In the genomic region with DNA sequence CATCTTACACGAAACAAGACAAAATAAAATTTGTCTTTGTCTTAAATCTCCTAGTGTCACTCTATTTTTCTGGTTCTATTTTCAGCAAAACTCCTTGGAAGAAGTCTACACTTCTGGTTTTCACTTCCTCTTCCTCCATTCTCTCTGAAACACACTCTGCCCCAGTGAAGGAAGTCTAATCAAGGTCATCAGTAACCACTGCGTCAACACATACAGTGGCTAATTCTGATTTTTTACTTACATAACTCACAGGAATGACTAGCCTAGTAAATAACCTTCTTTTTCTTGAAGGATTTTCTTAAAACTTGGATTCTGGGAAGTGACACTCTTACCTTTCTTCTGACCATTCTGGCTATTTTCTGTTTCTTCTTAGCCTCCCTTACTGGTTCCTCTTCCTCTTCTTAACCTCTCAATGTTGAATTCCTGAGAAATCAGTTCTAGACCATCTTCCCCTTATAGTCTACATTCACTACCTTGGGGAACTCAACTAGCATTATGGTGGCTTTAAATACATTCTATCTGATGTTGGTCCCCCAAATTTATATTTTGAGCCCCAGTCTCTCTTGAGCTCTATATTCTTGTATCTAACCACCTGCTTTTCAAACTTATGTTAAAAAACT, we compare ENCODE assay signal across 11 cellular contexts. TPM values are rescaled to one million over a fixed set of nuclear protein-coding genes. Genes with fewer than 3 reads are reported as not detected.
A peak's percentile ranks its signal among the peaks of the same experiment; 100 is the strongest.
DNase-seq lines count a peak whose midpoint lies in the region; ATAC-seq, FAIRE-seq and TF ChIP-seq lines count a peak whose summit lies in the region.
"Had no signal": no experiment of that assay in that cellular context is flagged by ENCODE, and none has a peak within 500 bp of the region (broad histone marks: within the 10 kb centered on the region; RNA-seq: fewer than 3 reads in every experiment).

No MANE protein-coding gene starts in this region.

- BruUV-seq in endothelial cell of umbilical vein (replicated peaks; lab: Mats Ljungman, UMichigan), result no TSS peak

- H3K9me3 ChIP-seq in endothelial cell of umbilical vein (replicated peaks; ENCODE audit: control insufficient read depth, insufficient read depth, low read length) (no peaks in the 10 kb centered on the region), tibial nerve (no peaks in the 10 kb centered on the region)

- peaks cover 2% of the 10 kb centered on the region for H3K36me3 Mint-ChIP-seq in activated CD4-positive, alpha-beta memory T cell treated with anti-CD3 and anti-CD28 coated beads for 36 hours

- no peak for TF ChIP-seq CTCF in endothelial cell of umbilical vein (IDR thresholded peaks at IDR 0.05; ENCODE audit: extremely low read depth in 1 of 2, insufficient read depth in 1 of 2, low read depth in 1 of 2, low read length in 2 of 2)
- no peak for TF ChIP-seq CTCF in tibial nerve (IDR thresholded peaks at IDR 0.05)

- no peaks in the 10 kb centered on the region for H3K27me3 Mint-ChIP-seq in activated CD4-positive, alpha-beta memory T cell treated with anti-CD3 and anti-CD28 coated beads for 36 hours
- H3K27me3 Mint-ChIP-seq: brain had no signal

- H3K4me3 Mint-ChIP-seq in activated CD4-positive, alpha-beta memory T cell treated with anti-CD3 and anti-CD28 coated beads for 36 hours, result no peak overlapping the region
- H3K4me3 Mint-ChIP-seq: brain; T-helper 2 cell treated with Interferon-gamma antibody and Interleukin-4, amounts not matched to agents 5 μg/mL and 100 μg/mL, for 36 hours had no signal

- H3K36me3 ChIP-seq in endothelial cell of umbilical vein (ENCODE audit: control insufficient read depth in 2 of 2, extremely low read depth in 1 of 2, insufficient read depth in 2 of 2, low read length in 2 of 2), result no peaks in the 10 kb centered on the region
- no peaks in the 10 kb centered on the region for H3K36me3 ChIP-seq in tibial nerve

- no peaks in the 10 kb centered on the region for H3K79me2 ChIP-seq in endothelial cell of umbilical vein (ENCODE audit: control insufficient read depth, insufficient read depth, low read length)

- no peak overlapping the region for H3K9ac ChIP-seq in endothelial cell of umbilical vein (replicated peaks; ENCODE audit: extremely low read depth, insufficient read depth, low read length)

- POLR2A ChIA-PET in endothelial cell of umbilical vein (lab: Charles Lee), result no interaction called here
- POLR2A ChIA-PET in activated CD4-positive, alpha-beta memory T cell treated with anti-CD3 and anti-CD28 coated beads for 36 hours (lab: Charles Lee), result no interaction called here

- no peak overlapping the region for H2AFZ ChIP-seq in endothelial cell of umbilical vein (ENCODE audit: low read depth, low read length)

- H3K27me3 ChIP-seq in endothelial cell of umbilical vein (ENCODE audit: control insufficient read depth in 2 of 2, insufficient read depth in 2 of 2, low read length in 2 of 2), result no peaks in the 10 kb centered on the region
- H3K27me3 ChIP-seq in tibial nerve, result no peaks in the 10 kb centered on the region

- ATAC-seq in GM21381 (IDR thresholded peaks at IDR 0.05; ENCODE audit: unreplicated experiment) (peak; percentile 88), HG03432 (IDR thresholded peaks at IDR 0.05; ENCODE audit: unreplicated experiment) (peak; percentile 96)

- no peak overlapping the region for H3K27ac ChIP-seq in endothelial cell of umbilical vein (ENCODE audit: insufficient read depth, low read depth, low read length)
- H3K27ac ChIP-seq in tibial nerve, result no peak overlapping the region

- H3K9me1 ChIP-seq in endothelial cell of umbilical vein (replicated peaks; ENCODE audit: control insufficient read depth, extremely low read depth, insufficient read depth, low read length), result no peaks in the 10 kb centered on the region

- no peak overlapping the region for H3K4me2 ChIP-seq in endothelial cell of umbilical vein (ENCODE audit: insufficient read depth, low read length)

- H4K20me1 ChIP-seq in endothelial cell of umbilical vein (replicated peaks; ENCODE audit: control insufficient read depth, extremely low read depth, insufficient read depth, low read length), result no peaks in the 10 kb centered on the region

- DNase-seq in GM12892 (ENCODE audit: insufficient read length) (no peak), endothelial cell of umbilical vein (ENCODE audit: low read depth, low spot score) (peak; percentile 48), AG20443 (ENCODE audit: low spot score) (no peak), tibial nerve (ENCODE audit: low spot score in 2 of 2) (no peak)
- DNase-seq in activated CD4-positive, alpha-beta memory T cell treated with anti-CD3 and anti-CD28 coated beads for 36 hours, result no peak
- no peak for DNase-seq in activated effector memory CD4-positive, alpha-beta T cell treated with anti-CD3 and anti-CD28 coated beads, Interleukin-2, amount 50 U/mL, for 16 hours
- DNase-seq: Karpas-422 had no signal

- peak in 1 of 2 donors; percentile 47 for TF ChIP-seq EP300 in tibial nerve (IDR thresholded peaks at IDR 0.05)

- intact Hi-C loops in endothelial cell of umbilical vein (cut with micrococcal nuclease), result no loop called here
- intact Hi-C loops in activated CD4-positive, alpha-beta memory T cell treated with anti-CD3 and anti-CD28 coated beads for 36 hours (cut with micrococcal nuclease), result loop anchor here (5.0 kb wide), 2 partner anchors 36 to 39 kb away; a partner anchor contains a TSS

- H3K4me3 ChIP-seq in endothelial cell of umbilical vein (replicated peaks in 1 of 3; ENCODE audit: insufficient read depth in 1 of 3, low read depth in 1 of 3, low read length in 3 of 3) (no peak overlapping the region), tibial nerve (no peak overlapping the region)

- peaks cover 6% of the 10 kb centered on the region for H3K4me1 Mint-ChIP-seq in activated CD4-positive, alpha-beta memory T cell treated with anti-CD3 and anti-CD28 coated beads for 36 hours (ENCODE audit: low read depth)

- H3K9me3 Mint-ChIP-seq in activated CD4-positive, alpha-beta memory T cell treated with anti-CD3 and anti-CD28 coated beads for 36 hours, result no peaks in the 10 kb centered on the region
- H3K9me3 Mint-ChIP-seq: T-helper 2 cell treated with Interferon-gamma antibody and Interleukin-4, amounts not matched to agents 5 μg/mL and 100 μg/mL, for 36 hours had no signal

- CTCF ChIA-PET in endothelial cell of umbilical vein (lab: Charles Lee), result interaction anchor here (0.9 kb wide), 1 partner anchor 55 kb away, joined by 3 read pairs; no protein-coding TSS in a partner anchor
- CTCF ChIA-PET in activated CD4-positive, alpha-beta memory T cell treated with anti-CD3 and anti-CD28 coated beads for 36 hours (lab: Charles Lee), result interaction anchor here (1.3 to 1.6 kb wide), 2 partner anchors 72 to 329 kb away, joined by 3 to 4 read pairs; no protein-coding TSS in a partner anchor

- dilution Hi-C loops in endothelial cell of umbilical vein (cut with MboI; ENCODE audit: extremely low pct_ligation_motif_present, low sequenced_read_pairs), result no loop called here

- TF ChIP-seq POLR2A in GM12892 (IDR thresholded peaks at IDR 0.05; ENCODE audit: low read depth, low read length) (no peak), endothelial cell of umbilical vein (IDR thresholded peaks at IDR 0.05; ENCODE audit: low read depth, low read length) (no peak), tibial nerve (IDR thresholded peaks at IDR 0.05) (no peak)

- no peak overlapping the region for H3K27ac Mint-ChIP-seq in activated CD4-positive, alpha-beta memory T cell treated with anti-CD3 and anti-CD28 coated beads for 36 hours
- H3K27ac Mint-ChIP-seq: brain; T-helper 2 cell treated with Interferon-gamma antibody and Interleukin-4, amounts not matched to agents 5 μg/mL and 100 μg/mL, for 36 hours had no signal

- 79 to 86% methylated on average over 2 of the region's 2 CpGs for WGBS in tibial nerve, 2 donors

- H3K4me1 ChIP-seq in endothelial cell of umbilical vein (ENCODE audit: control insufficient read depth, extremely low read depth, insufficient read depth, low read length) (peaks cover 4% of the 10 kb centered on the region), tibial nerve (peaks cover 0 to 22% (median 0%) of the 10 kb centered on the region in 4 donors)

- FAIRE-seq in GM12892 (lab: Jason Lieb, UNC), result peak; percentile 78
- no peak for FAIRE-seq in endothelial cell of umbilical vein (lab: Jason Lieb, UNC)

TF ChIP-seq in endothelial cell of umbilical vein, 7 proteins besides CTCF, POLR2A, EP300 and RAD21:
- TF ChIP-seq GATA2 (IDR thresholded peaks at IDR 0.05; ENCODE audit: insufficient read depth, insufficient read length, low read depth, low read length) (peak; percentile 69), POLR2AphosphoS5 (IDR thresholded peaks at IDR 0.05; ENCODE audit: insufficient read depth, low read depth, low read length) (no peak)

RNA-seq across cellular contexts. Expression of a gene that starts 37.5 kb away (rescaled TPM):
- 19.7 TPM for polyA plus RNA-seq in GM12892 (2012; ENCODE audit: missing spikeins)
- total RNA-seq in endothelial cell of umbilical vein, result 17.7 and 18.2 TPM in 2 replicates
- 20.8 and 22.7 TPM in 2 replicates for polyA plus RNA-seq in endothelial cell of umbilical vein
- 16.0 and 19.1 TPM in 2 replicates for polyA plus RNA-seq in endothelial cell of umbilical vein (2011; cell fraction: cytosol; rRNA removed)
- 16.0 and 19.9 TPM in 2 replicates for polyA plus RNA-seq in endothelial cell of umbilical vein (2011; cell fraction: nucleus; rRNA removed)
- 11.3 and 12.9 TPM in 2 replicates for polyA plus RNA-seq in endothelial cell of umbilical vein (2012)
- 17.5 and 27.0 TPM in 2 replicates for polyA minus RNA-seq in endothelial cell of umbilical vein
- polyA minus RNA-seq in endothelial cell of umbilical vein (2011; cell fraction: cytosol; rRNA and poly(A)+ RNA removed), result 17.7 TPM
- 17.0 and 23.0 TPM in 2 replicates for polyA minus RNA-seq in endothelial cell of umbilical vein (2011; cell fraction: nucleus; rRNA and poly(A)+ RNA removed)
- total RNA-seq in tibial nerve, result 10 to 100 TPM; 18.2 to 23.9 (median 22.2) TPM
- total RNA-seq in activated CD4-positive, alpha-beta memory T cell treated with anti-CD3 and anti-CD28 coated beads for 36 hours, result 10 to 100 TPM; 15.7 to 16.1 TPM
